ENCODE assay signal across 12 cellular contexts in the genomic region with DNA sequence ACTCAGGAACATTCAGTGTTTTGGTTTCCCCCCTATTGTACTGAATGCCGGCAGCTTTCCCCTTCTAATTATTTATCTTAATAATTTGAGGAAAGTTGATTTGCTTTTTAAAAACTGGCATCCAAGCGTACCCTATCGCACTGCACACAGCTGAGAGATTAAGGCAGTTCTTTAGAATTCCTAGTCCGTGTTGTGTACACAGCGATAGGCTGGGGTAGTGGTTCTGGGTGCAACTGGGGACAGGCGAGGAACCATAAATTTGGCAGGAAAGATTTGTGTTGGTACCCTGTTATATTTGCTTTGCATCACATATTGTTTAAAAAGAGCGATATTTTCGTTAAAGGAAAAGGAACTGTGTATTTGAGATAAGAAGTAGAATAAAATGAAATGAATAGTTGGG. TPM values are rescaled to one million over a fixed set of nuclear protein-coding genes. Genes with fewer than 3 reads are reported as not detected.
DNase-seq lines count a peak whose midpoint lies in the region; ATAC-seq, FAIRE-seq and TF ChIP-seq lines count a peak whose summit lies in the region.
"Had no signal": no experiment of that assay in that cellular context is flagged by ENCODE, and none has a peak within 500 bp of the region (broad histone marks: within the 10 kb centered on the region; RNA-seq: fewer than 3 reads in every experiment).

No MANE protein-coding gene starts in this region.

- H3K27ac Mint-ChIP-seq in GM23338 (no peak overlapping the region), nephron progenitor cell (peak overlapping the region; percentile 98)
- H3K27ac Mint-ChIP-seq in activated naive CD8-positive, alpha-beta T cell treated with anti-CD3 and anti-CD28 coated beads, Interleukin-2, amount 50 U/mL, for 24 hours: peak overlapping the region; percentile 87
- H3K27ac Mint-ChIP-seq: WTC11 had no signal

- H3K4me1 ChIP-seq in BLaER1 treated with 17β-estradiol and CSF1 and Interleukin-3, amounts not matched to agents 10 nM and 100 nM: peaks cover 34 to 100% (median 76%) of the 10 kb centered on the region in 10 experiments
- peaks cover 35% of the 10 kb centered on the region for H3K4me1 ChIP-seq in GM23338 (ENCODE audit: insufficient read depth)

- no peak for ATAC-seq in GM23338
- ATAC-seq in activated naive CD8-positive, alpha-beta T cell treated with anti-CD3 and anti-CD28 coated beads, Interleukin-2, amount 50 U/mL, for 24 hours: no peak
- ATAC-seq: HCT116 had no signal

- no peak for DNase-seq in GM23338 (ENCODE audit: low spot score)
- DNase-seq in activated naive CD8-positive, alpha-beta T cell treated with anti-CD3 and anti-CD28 coated beads, Interleukin-2, amount 50 U/mL, for 24 hours: no peak
- DNase-seq in nephron progenitor cell: no peak
- no peak for DNase-seq in HTR-8/SVneo (ENCODE audit: insufficient read length, low spot score)
- no peak for DNase-seq in NK-92 treated with Interleukin-12 subunit alpha and Interleukin-12 subunit beta, amount 100 ng/mL, for 24 hours (lab: John Stamatoyannopoulos, UW)
- DNase-seq in CD1c-positive myeloid dendritic cell (ENCODE audit: extremely low spot score): no peak
- no peak for DNase-seq in hepatic stellate cell (ENCODE audit: low spot score)
- DNase-seq: midbrain, retina had no signal

- no peaks in the 10 kb centered on the region for H3K9me3 ChIP-seq in BLaER1 treated with 17β-estradiol and CSF1 and Interleukin-3, amounts not matched to agents 10 nM and 100 nM (replicated peaks in 1 of 11)

- H3K4me3 Mint-ChIP-seq in GM23338 (no peak overlapping the region), nephron progenitor cell (no peak overlapping the region)
- H3K4me3 Mint-ChIP-seq in activated naive CD8-positive, alpha-beta T cell treated with anti-CD3 and anti-CD28 coated beads, Interleukin-2, amount 50 U/mL, for 24 hours: peak overlapping the region; percentile 44

- no peaks in the 10 kb centered on the region for H3K27me3 ChIP-seq in BLaER1 treated with 17β-estradiol and CSF1 and Interleukin-3, amounts not matched to agents 10 nM and 100 nM
- no peaks in the 10 kb centered on the region for H3K27me3 ChIP-seq in GM23338 (ENCODE audit: insufficient read depth)

- H2AFZ ChIP-seq in GM23338: no peak overlapping the region

- H3K9me3 Mint-ChIP-seq in GM23338 (no peaks in the 10 kb centered on the region), nephron progenitor cell (no peaks in the 10 kb centered on the region)
- H3K9me3 Mint-ChIP-seq in activated naive CD8-positive, alpha-beta T cell treated with anti-CD3 and anti-CD28 coated beads, Interleukin-2, amount 50 U/mL, for 24 hours: no peaks in the 10 kb centered on the region
- H3K9me3 Mint-ChIP-seq: WTC11 had no signal

- H3K9me2 ChIP-seq in GM23338 (ENCODE audit: insufficient read depth): no peaks in the 10 kb centered on the region

- H3F3A ChIP-seq in GM23338 (replicated peaks; ENCODE audit: low read depth): no peaks in the 10 kb centered on the region

- no peak for FAIRE-seq in HTR-8/SVneo (lab: Jason Lieb, UNC)

- peak overlapping the region in 5 of 11 experiments; percentile 40 to 88 (median 70); a peak in 9 of 22 replicates for H3K27ac ChIP-seq in BLaER1 treated with 17β-estradiol and CSF1 and Interleukin-3, amounts not matched to agents 10 nM and 100 nM
- H3K27ac ChIP-seq in GM23338 (ENCODE audit: low read depth): no peak overlapping the region

- no peak overlapping the region; a peak in 1 of 20 replicates for H3K4me3 ChIP-seq in BLaER1 treated with 17β-estradiol and CSF1 and Interleukin-3, amounts not matched to agents 10 nM and 100 nM
- H3K4me3 ChIP-seq in GM23338: no peak overlapping the region

- H3K36me3 ChIP-seq in BLaER1 treated with 17β-estradiol and CSF1 and Interleukin-3, amounts not matched to agents 10 nM and 100 nM: peaks cover 0 to 66% (median 6%) of the 10 kb centered on the region in 11 experiments; a peak in 9 of 22 replicates
- H3K36me3 ChIP-seq in GM23338 (ENCODE audit: insufficient read depth): no peaks in the 10 kb centered on the region

- peaks cover 55% of the 10 kb centered on the region for H3K4me1 Mint-ChIP-seq in GM23338
- H3K4me1 Mint-ChIP-seq in activated naive CD8-positive, alpha-beta T cell treated with anti-CD3 and anti-CD28 coated beads, Interleukin-2, amount 50 U/mL, for 24 hours: peaks cover 75% of the 10 kb centered on the region
- peaks cover 77% of the 10 kb centered on the region for H3K4me1 Mint-ChIP-seq in nephron progenitor cell

- peak overlapping the region in 6 of 11 experiments; percentile 34 to 99 (median 92); a peak in 10 of 22 replicates for H3K4me2 ChIP-seq in BLaER1 treated with 17β-estradiol and CSF1 and Interleukin-3, amounts not matched to agents 10 nM and 100 nM
- peak overlapping the region; percentile 74; the same call in 1 of the 2 replicates for H3K4me2 ChIP-seq in GM23338

- H3K79me2 ChIP-seq in GM23338 (replicated peaks; ENCODE audit: insufficient read depth): peaks cover 34% of the 10 kb centered on the region

- H4K20me1 ChIP-seq in BLaER1 treated with 17β-estradiol and CSF1 and Interleukin-3, amounts not matched to agents 10 nM and 100 nM: peaks cover 0 to 100% (median 68%) of the 10 kb centered on the region in 11 experiments; a peak in 20 of 22 replicates
- peaks cover 10% of the 10 kb centered on the region; the same call in 1 of the 2 replicates for H4K20me1 ChIP-seq in GM23338 (replicated peaks; ENCODE audit: insufficient read depth)

- peak overlapping the region in 3 of 11 experiments; percentile 53 to 67 (median 60); a peak in 6 of 22 replicates for H3K9ac ChIP-seq in BLaER1 treated with 17β-estradiol and CSF1 and Interleukin-3, amounts not matched to agents 10 nM and 100 nM

- TF ChIP-seq CTCF in GM23338 (conservative IDR thresholded peaks at IDR 0.05; ENCODE audit: low read depth in 2 of 2): no peak
- no peak for TF ChIP-seq CTCF in nephron progenitor cell (IDR thresholded peaks at IDR 0.05)

- no peaks in the 10 kb centered on the region for H3K36me3 Mint-ChIP-seq in GM23338 (ENCODE audit: low read depth)
- peaks cover 9% of the 10 kb centered on the region for H3K36me3 Mint-ChIP-seq in activated naive CD8-positive, alpha-beta T cell treated with anti-CD3 and anti-CD28 coated beads, Interleukin-2, amount 50 U/mL, for 24 hours (ENCODE audit: low read depth)
- no peaks in the 10 kb centered on the region for H3K36me3 Mint-ChIP-seq in nephron progenitor cell (ENCODE audit: low read depth)
- H3K36me3 Mint-ChIP-seq: WTC11 had no signal

- H3K27me3 Mint-ChIP-seq in GM23338 (ENCODE audit: insufficient read depth, low read depth, poor library complexity): peaks cover 5% of the 10 kb centered on the region
- H3K27me3 Mint-ChIP-seq in activated naive CD8-positive, alpha-beta T cell treated with anti-CD3 and anti-CD28 coated beads, Interleukin-2, amount 50 U/mL, for 24 hours: no peaks in the 10 kb centered on the region
- H3K27me3 Mint-ChIP-seq in nephron progenitor cell (ENCODE audit: low read depth, poor library complexity): no peaks in the 10 kb centered on the region

TF ChIP-seq in GM23338, 12 proteins besides CTCF, POLR2A, EP300 and RAD21 (continues in another document):
- TF ChIP-seq POLR2AphosphoS5 (IDR thresholded peaks at IDR 0.05; ENCODE audit: low read depth) (no peak), CREB1 (CRISPR knock-in tag; IDR thresholded peaks at IDR 0.05; ENCODE audit: low read depth) (no peak)

RNA-seq across cellular contexts. Expression of gene PTPRJ, which starts 39.2 kb away (rescaled TPM):
- total RNA-seq in GM23338 (2014; rRNA removed; shearing (Covaris generic)): 14.0 and 16.0 TPM in 2 replicates
- 3.8 and 4.2 TPM in 2 replicates for polyA plus RNA-seq in GM23338 (2016; fragmentation: Nextera tagmentation; extraction: Ambion mirVana)
